In the genomic region with DNA sequence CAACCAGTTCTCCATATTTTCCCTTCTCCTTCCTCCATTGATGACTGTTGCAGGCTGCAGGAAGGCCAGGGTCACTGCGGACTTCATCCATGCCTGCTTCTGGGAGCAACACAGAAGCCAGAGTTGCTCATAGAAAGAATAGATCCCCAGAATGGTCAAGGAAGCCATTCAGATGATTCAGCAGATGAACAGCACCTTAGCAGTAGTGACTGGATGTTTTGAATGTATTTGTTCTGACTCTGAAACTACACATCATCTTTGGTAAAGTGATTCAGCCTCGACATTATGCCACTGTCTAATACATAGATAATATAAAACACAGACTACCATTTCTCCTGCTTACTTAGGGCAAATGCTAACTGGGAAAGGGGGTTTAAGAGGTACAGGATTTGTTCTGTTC, we compare ENCODE assay signal across 15 cellular contexts.
DNase-seq lines count a peak whose midpoint lies in the region; ATAC-seq, FAIRE-seq and TF ChIP-seq lines count a peak whose summit lies in the region.
"Had no signal": no experiment of that assay in that cellular context is flagged by ENCODE, and none has a peak within 500 bp of the region (broad histone marks: within the 10 kb centered on the region; RNA-seq: fewer than 3 reads in every experiment).

No MANE protein-coding gene starts in this region.

- intact Hi-C loops in mammary epithelial cell (cut with micrococcal nuclease), result loop anchor here (5.0 kb wide), 1 partner anchor 66 kb away; no protein-coding TSS in a partner anchor
- intact Hi-C loops in breast epithelium (cut with DNase I; ENCODE audit: low total_unique reads), result loop anchor here (10.0 kb wide), 1 partner anchor 261 kb away; no protein-coding TSS in a partner anchor

- no peak overlapping the region for H3K9ac ChIP-seq in mammary epithelial cell (ENCODE audit: insufficient read depth, low read length)

- peaks cover 6% of the 10 kb centered on the region for H3K4me1 ChIP-seq in mammary epithelial cell (ENCODE audit: insufficient read depth, low read length)
- no peaks in the 10 kb centered on the region for H3K4me1 ChIP-seq in breast epithelium
- no peaks in the 10 kb centered on the region for H3K4me1 ChIP-seq in small intestine (ENCODE audit: control insufficient read depth in 2 of 2, insufficient read depth in 1 of 2, low read depth in 1 of 2, low read length in 1 of 2)
- H3K4me1 ChIP-seq: lower lobe of right lung had no signal

- CTCF ChIA-PET in mammary epithelial cell (lab: Charles Lee; ENCODE audit: low non-redundant PET), result no interaction called here

- no peaks in the 10 kb centered on the region for H4K20me1 ChIP-seq in mammary epithelial cell (ENCODE audit: insufficient read depth, low read length)

- no peaks in the 10 kb centered on the region for H3K79me2 ChIP-seq in mammary epithelial cell (ENCODE audit: insufficient read depth, low read length)

- ATAC-seq in GM21737 (IDR thresholded peaks at IDR 0.05; ENCODE audit: unreplicated experiment), result no peak
- ATAC-seq: activated CD8-positive, alpha-beta T cell treated with anti-CD3 and anti-CD28 coated beads for 36 hours; lower lobe of right lung had no signal

- peak overlapping the region; percentile 55 for H2AFZ ChIP-seq in mammary epithelial cell (ENCODE audit: low read depth, low read length)

- BruUV-seq in mammary epithelial cell (replicated peaks; lab: Mats Ljungman, UMichigan), result no TSS peak

- no peak for FAIRE-seq in small intestine (lab: Jason Lieb, UNC)
- FAIRE-seq: endometrium had no signal

- dilution Hi-C loops in mammary epithelial cell (cut with HindIII; ENCODE audit: low sequenced_read_pairs), result no loop called here

- H3K36me3 ChIP-seq in mammary epithelial cell (ENCODE audit: insufficient read depth, low read length) (no peaks in the 10 kb centered on the region), breast epithelium (no peaks in the 10 kb centered on the region), small intestine (ENCODE audit: control insufficient read depth in 2 of 2, insufficient read depth in 2 of 2, low read length in 2 of 2) (no peaks in the 10 kb centered on the region)
- H3K36me3 ChIP-seq: lower lobe of right lung, neutrophil had no signal

- no peaks in the 10 kb centered on the region for H3K27me3 ChIP-seq in mammary epithelial cell (ENCODE audit: insufficient read depth, low read length)
- H3K27me3 ChIP-seq in breast epithelium, result no peaks in the 10 kb centered on the region
- no peaks in the 10 kb centered on the region for H3K27me3 ChIP-seq in small intestine (ENCODE audit: control insufficient read depth in 2 of 2, insufficient read depth in 2 of 2, low read length in 2 of 2)
- H3K27me3 ChIP-seq: neutrophil had no signal

- H3K4me3 ChIP-seq in mammary epithelial cell (replicated peaks in 1 of 3; ENCODE audit: insufficient read depth in 1 of 3, low read depth in 2 of 3, low read length in 3 of 3), result no peak overlapping the region
- no peak overlapping the region for H3K4me3 ChIP-seq in breast epithelium
- H3K4me3 ChIP-seq in small intestine (ENCODE audit: low read depth in 1 of 2, low read length in 2 of 2), result no peak overlapping the region
- H3K4me3 ChIP-seq: lower lobe of right lung had no signal

- H3K4me2 ChIP-seq in mammary epithelial cell (ENCODE audit: insufficient read depth, low read depth, low read length), result peak overlapping the region; percentile 1

- TF ChIP-seq POLR2A in breast epithelium (IDR thresholded peaks at IDR 0.05), result no peak

- H3K27ac ChIP-seq in mammary epithelial cell (ENCODE audit: insufficient read depth, low read depth, low read length) (peak overlapping the region; percentile 62), breast epithelium (no peak overlapping the region), small intestine (ENCODE audit: low read depth in 1 of 2, low read length in 1 of 2) (no peak overlapping the region)
- H3K27ac ChIP-seq: 22Rv1, lower lobe of right lung, neutrophil had no signal

- 75% methylated on average over 2 of the region's 2 CpGs for WGBS in mammary epithelial cell (ENCODE audit: low coverage, missing lambda C conversion rate)
- 69 to 77% (median 74%) methylated on average over 2 of the region's 2 CpGs for WGBS in small intestine, 3 donors

- DNase-seq in mammary epithelial cell (peak; percentile 84), breast epithelium (ENCODE audit: low spot score in 2 of 2) (no peak), amniotic epithelial cell (ENCODE audit: low read depth) (peak; percentile 78), hepatic stellate cell (ENCODE audit: low spot score) (peak; percentile 18), NCI-H2081 (lab: John Stamatoyannopoulos, UW) (no peak), small intestine (no peak), nucleus accumbens (lab: John Stamatoyannopoulos, UW) (no peak)
- DNase-seq: activated CD8-positive, alpha-beta T cell treated with anti-CD3 and anti-CD28 coated beads for 36 hours; lower lobe of right lung; NCI-H187; NCI-H69 had no signal

- H3K9me3 ChIP-seq in mammary epithelial cell (replicated peaks; ENCODE audit: insufficient read depth, low read length) (no peaks in the 10 kb centered on the region), breast epithelium (no peaks in the 10 kb centered on the region), small intestine (ENCODE audit: control insufficient read depth, low read depth) (no peaks in the 10 kb centered on the region)
- H3K9me3 ChIP-seq: lower lobe of right lung, neutrophil had no signal

- in situ Hi-C loops in mammary epithelial cell (cut with MboI; ENCODE audit: low sequenced_read_pairs in 2 of 2), result no loop called here

- TF ChIP-seq CTCF in mammary epithelial cell (conservative IDR thresholded peaks at IDR 0.05 in 1 of 2, IDR thresholded peaks at IDR 0.05 in 1 of 2; ENCODE audit: extremely low read depth in 1 of 2, insufficient read depth in 1 of 2, low read depth in 1 of 2, low read length in 2 of 2) (no peak), breast epithelium (IDR thresholded peaks at IDR 0.05) (no peak)

Comparison
In these comparisons a context has a peak if more than half of its experiments do, and no peak if none do; other contexts are left out.
1. DNase-seq: peak in mammary epithelial cell (single experiment), amniotic epithelial cell (single experiment) and hepatic stellate cell (single experiment); none in breast epithelium (0 of 2), NCI-H2081 (0 of 2), small intestine (single experiment) and nucleus accumbens (0 of 56).